ENCODE assay signal across 8 cellular contexts in the genomic region with DNA sequence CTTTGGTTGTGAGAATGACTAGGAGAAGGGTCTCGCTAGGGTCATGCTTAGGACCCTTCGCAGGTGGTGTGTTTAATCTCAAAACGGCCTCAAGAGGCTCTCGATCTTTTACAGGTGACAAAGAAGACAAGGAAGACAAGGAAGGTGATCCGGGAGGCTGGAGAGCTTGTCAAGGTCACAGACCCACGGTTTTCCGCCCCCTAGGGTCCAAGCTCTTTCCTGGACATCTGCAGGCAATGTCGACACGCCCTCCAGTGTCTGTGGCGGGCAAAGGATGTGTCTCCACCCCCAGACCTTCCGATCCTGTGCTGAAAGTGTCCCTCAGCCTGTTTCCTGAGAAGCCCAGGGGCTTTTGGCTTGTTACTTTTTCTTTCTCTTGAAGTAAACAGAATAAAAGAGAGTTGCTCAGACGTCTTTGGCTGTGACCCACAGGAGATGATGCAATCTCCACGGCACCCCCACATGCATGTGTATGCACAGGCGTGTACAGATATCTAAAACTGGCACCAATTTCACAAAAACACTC.
A peak's percentile ranks its signal among the peaks of the same experiment; 100 is the strongest.
DNase-seq lines count a peak whose midpoint lies in the region; ATAC-seq and TF ChIP-seq lines count a peak whose summit lies in the region.

No MANE protein-coding gene starts in this region.

- H3K4me3 ChIP-seq in ACC112 (ENCODE audit: low read depth, low read length) (peak overlapping the region; percentile 51), endodermal cell (ENCODE audit: low read length) (no peak overlapping the region), mucosa of descending colon (no peak overlapping the region)

- 22 to 31% methylated on average over 10 to 14 of the region's 14 CpGs for WGBS in endodermal cell (ENCODE audit: insufficient coverage in 1 of 2, insufficient read length in 1 of 2), 2 experiments

- H3K27me3 Mint-ChIP-seq in endodermal cell (ENCODE audit: insufficient read depth) = peaks cover 9% of the 10 kb centered on the region

- peak overlapping the region; percentile 42 for H3K27ac Mint-ChIP-seq in endodermal cell

- DNase-seq in NCI-H774 (lab: John Stamatoyannopoulos, UW) = peak; percentile 20
- DNase-seq in activated CD8-positive, alpha-beta memory T cell treated with anti-CD3 and anti-CD28 coated beads for 1 hour (ENCODE audit: extremely low read depth in 1 of 2, low read depth in 1 of 2) = peak; percentile 58 to 62
- peak; percentile 90 for DNase-seq in endodermal cell
- DNase-seq in mucosa of descending colon = peak; percentile 85 to 91 (median 89)
- peak; percentile 72 to 81 for DNase-seq in stimulated activated CD8-positive, alpha-beta memory T cell treated with anti-CD3 and anti-CD28 coated beads, Interleukin-2, amount 100 ng/mL, for 48 hours (ENCODE audit: low read depth in 2 of 2)

- H3K36me3 ChIP-seq in ACC112 (ENCODE audit: insufficient read depth, low read length) (no peaks in the 10 kb centered on the region), endodermal cell (ENCODE audit: control insufficient read depth, insufficient read depth, low read length) (no peaks in the 10 kb centered on the region), mucosa of descending colon (ENCODE audit: low read depth) (no peaks in the 10 kb centered on the region)

- H3K9me3 ChIP-seq in endodermal cell (ENCODE audit: control insufficient read depth, low read length) (no peaks in the 10 kb centered on the region), mucosa of descending colon (no peaks in the 10 kb centered on the region)

- peak overlapping the region; percentile 65 for H2AFZ ChIP-seq in ACC112 (ENCODE audit: low read length, unreplicated experiment)

- no peaks in the 10 kb centered on the region for H3K9me3 Mint-ChIP-seq in endodermal cell

- peaks cover 7% of the 10 kb centered on the region for H3K4me1 Mint-ChIP-seq in endodermal cell

- H3K36me3 Mint-ChIP-seq in endodermal cell (ENCODE audit: low read depth) = no peaks in the 10 kb centered on the region

- no peak overlapping the region for H3K4me3 Mint-ChIP-seq in endodermal cell

- ATAC-seq in GM18519 (IDR thresholded peaks at IDR 0.05; ENCODE audit: low FRiP score, unreplicated experiment) = peak; percentile 42
- peak; percentile 46 for ATAC-seq in HG03064 (IDR thresholded peaks at IDR 0.05; ENCODE audit: low read depth, unreplicated experiment)
- ATAC-seq in mucosa of descending colon = peak; percentile 80

- H3K79me2 ChIP-seq in ACC112 (ENCODE audit: control insufficient read depth, insufficient read depth, low read length, unreplicated experiment) = no peaks in the 10 kb centered on the region

- H3K27ac ChIP-seq in ACC112 (ENCODE audit: low read depth, low read length) (peak overlapping the region; percentile 89), endodermal cell (ENCODE audit: low read depth, low read length) (no peak overlapping the region)

- H3K4me1 ChIP-seq in ACC112 (ENCODE audit: control insufficient read depth, insufficient read depth, low read length, unreplicated experiment) (peaks cover 24% of the 10 kb centered on the region), endodermal cell (ENCODE audit: control insufficient read depth, insufficient read depth, low read length) (no peaks in the 10 kb centered on the region), mucosa of descending colon (ENCODE audit: low read depth) (peaks cover 9% of the 10 kb centered on the region)

- TF ChIP-seq CTCF in endodermal cell (conservative IDR thresholded peaks at IDR 0.05) = peak; percentile 80
- peak; percentile 68 for TF ChIP-seq CTCF in mucosa of descending colon (IDR thresholded peaks at IDR 0.05)

- no peak overlapping the region for H3K9ac ChIP-seq in endodermal cell (ENCODE audit: extremely low read depth, low read length, poor library complexity, severe bottlenecking)

- H3K27me3 ChIP-seq in ACC112 (ENCODE audit: insufficient read depth, low read length) = no peaks in the 10 kb centered on the region
- H3K27me3 ChIP-seq in endodermal cell (ENCODE audit: control insufficient read depth, insufficient read depth, low read length, poor library complexity, severe bottlenecking) = peaks cover 4% of the 10 kb centered on the region

- intact Hi-C loops in mucosa of descending colon (cut with DNase I, micrococcal nuclease) = no loop called here

Comparison
In these comparisons a context has a peak if more than half of its experiments do, and no peak if none do; other contexts are left out.
1. DNase-seq: peak in every context shown above with its lines; median percentile 90 in endodermal cell; 89 in mucosa of descending colon; 76 in stimulated activated CD8-positive, alpha-beta memory T cell treated with anti-CD3 and anti-CD28 coated beads, Interleukin-2, amount 100 ng/mL, for 48 hours; 60 in activated CD8-positive, alpha-beta memory T cell treated with anti-CD3 and anti-CD28 coated beads for 1 hour; 20 in NCI-H774.